1 cellular context compared by ENCODE assay signal in the genomic region with DNA sequence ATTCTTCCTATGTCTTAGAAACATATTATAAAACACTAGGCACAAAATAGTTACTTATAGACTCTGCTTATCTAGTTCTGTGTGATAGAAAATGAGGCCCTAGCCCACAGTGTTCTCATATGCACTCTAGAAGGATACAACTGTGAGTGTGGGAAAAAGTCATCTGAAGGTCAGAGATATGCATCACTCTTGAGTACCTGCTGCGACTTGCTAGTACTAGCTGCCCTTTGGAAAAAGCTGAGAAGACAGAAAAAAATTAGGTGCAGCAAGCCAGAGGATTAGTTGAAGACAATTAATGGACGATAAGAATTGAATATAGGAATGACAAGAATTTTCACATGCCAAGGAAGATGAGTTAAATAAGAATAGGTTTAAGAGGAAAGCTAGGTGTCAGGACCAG.
TF ChIP-seq lines count a peak whose summit lies in the region.

No MANE protein-coding gene starts in this region.

TF ChIP-seq in K562, 482 proteins besides CTCF, POLR2A, EP300 and RAD21:
- TF ChIP-seq, protein P1, sequence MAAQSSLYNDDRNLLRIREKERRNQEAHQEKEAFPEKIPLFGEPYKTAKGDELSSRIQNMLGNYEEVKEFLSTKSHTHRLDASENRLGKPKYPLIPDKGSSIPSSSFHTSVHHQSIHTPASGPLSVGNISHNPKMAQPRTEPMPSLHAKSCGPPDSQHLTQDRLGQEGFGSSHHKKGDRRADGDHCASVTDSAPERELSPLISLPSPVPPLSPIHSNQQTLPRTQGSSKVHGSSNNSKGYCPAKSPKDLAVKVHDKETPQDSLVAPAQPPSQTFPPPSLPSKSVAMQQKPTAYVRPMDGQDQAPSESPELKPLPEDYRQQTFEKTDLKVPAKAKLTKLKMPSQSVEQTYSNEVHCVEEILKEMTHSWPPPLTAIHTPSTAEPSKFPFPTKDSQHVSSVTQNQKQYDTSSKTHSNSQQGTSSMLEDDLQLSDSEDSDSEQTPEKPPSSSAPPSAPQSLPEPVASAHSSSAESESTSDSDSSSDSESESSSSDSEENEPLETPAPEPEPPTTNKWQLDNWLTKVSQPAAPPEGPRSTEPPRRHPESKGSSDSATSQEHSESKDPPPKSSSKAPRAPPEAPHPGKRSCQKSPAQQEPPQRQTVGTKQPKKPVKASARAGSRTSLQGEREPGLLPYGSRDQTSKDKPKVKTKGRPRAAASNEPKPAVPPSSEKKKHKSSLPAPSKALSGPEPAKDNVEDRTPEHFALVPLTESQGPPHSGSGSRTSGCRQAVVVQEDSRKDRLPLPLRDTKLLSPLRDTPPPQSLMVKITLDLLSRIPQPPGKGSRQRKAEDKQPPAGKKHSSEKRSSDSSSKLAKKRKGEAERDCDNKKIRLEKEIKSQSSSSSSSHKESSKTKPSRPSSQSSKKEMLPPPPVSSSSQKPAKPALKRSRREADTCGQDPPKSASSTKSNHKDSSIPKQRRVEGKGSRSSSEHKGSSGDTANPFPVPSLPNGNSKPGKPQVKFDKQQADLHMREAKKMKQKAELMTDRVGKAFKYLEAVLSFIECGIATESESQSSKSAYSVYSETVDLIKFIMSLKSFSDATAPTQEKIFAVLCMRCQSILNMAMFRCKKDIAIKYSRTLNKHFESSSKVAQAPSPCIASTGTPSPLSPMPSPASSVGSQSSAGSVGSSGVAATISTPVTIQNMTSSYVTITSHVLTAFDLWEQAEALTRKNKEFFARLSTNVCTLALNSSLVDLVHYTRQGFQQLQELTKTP (IDR thresholded peaks at IDR 0.05; ENCODE audit: low read depth in 1 of 2, partially characterized antibody in 2 of 2), result no peak
- peak; percentile 57 for TF ChIP-seq ZNF316 (IDR thresholded peaks at IDR 0.05)
- peak; percentile 83 for TF ChIP-seq ESRRA (IDR thresholded peaks at IDR 0.05; ENCODE audit: borderline replicate concordance, low read depth)
TF ChIP-seq in K562: peak in this region for 2.
